8 cellular contexts compared by ENCODE assay signal in genomic region chr11:119315139-119316016, GRCh38. TPM values are rescaled to one million over a fixed set of nuclear protein-coding genes. Genes with fewer than 3 reads are reported as not detected.
DNase-seq lines count a peak whose midpoint lies in the region; ATAC-seq and TF ChIP-seq lines count a peak whose summit lies in the region.

No MANE protein-coding gene starts in this region.

- H3K9me3 Mint-ChIP-seq in CD4-positive, alpha-beta T cell, result no peaks in the 10 kb centered on the region
- H3K9me3 Mint-ChIP-seq in T-helper 2 cell treated with Interferon-gamma antibody and Interleukin-4, amounts not matched to agents 5 μg/mL and 100 μg/mL, for 36 hours, result no peaks in the 10 kb centered on the region

- peak overlapping the region; percentile 76 for H3K4me3 Mint-ChIP-seq in CD4-positive, alpha-beta T cell
- H3K4me3 Mint-ChIP-seq in T-helper 2 cell treated with Interferon-gamma antibody and Interleukin-4, amounts not matched to agents 5 μg/mL and 100 μg/mL, for 36 hours, result peak overlapping the region; percentile 50

- H3K36me3 Mint-ChIP-seq in CD4-positive, alpha-beta T cell (ENCODE audit: low read depth), result no peaks in the 10 kb centered on the region
- H3K36me3 Mint-ChIP-seq in T-helper 2 cell treated with Interferon-gamma antibody and Interleukin-4, amounts not matched to agents 5 μg/mL and 100 μg/mL, for 36 hours (ENCODE audit: low read depth), result no peaks in the 10 kb centered on the region

- peak; percentile 63 for ATAC-seq in CD4-positive, alpha-beta T cell (ENCODE audit: poor library complexity)
- peak; percentile 48 for ATAC-seq in HG02759 (IDR thresholded peaks at IDR 0.05; ENCODE audit: unreplicated experiment)
- peak in 2 of 4 donors; percentile 24 to 34 for ATAC-seq in right lobe of liver
- no peak for ATAC-seq in GM19328 (IDR thresholded peaks at IDR 0.05; ENCODE audit: unreplicated experiment)

- intact Hi-C loops in CD4-positive, alpha-beta T cell (cut with DNase I, micrococcal nuclease), result no loop called here
- intact Hi-C loops in right lobe of liver (cut with DNase I), result no loop called here

- POLR2A ChIA-PET in CD4-positive, alpha-beta T cell (lab: Charles Lee), result interaction anchor here (0.6 to 3.2 kb wide), 7 partner anchors 8 to 248 kb away, joined by 3 to 15 read pairs (median 3); partner anchors contain the start of genes RNF26 and VPS11

- peak in 8 of 10 experiments; percentile 30 to 64 (median 50) for DNase-seq in CD4-positive, alpha-beta T cell
- DNase-seq in T-helper 2 cell treated with Interferon-gamma antibody and Interleukin-4, amounts not matched to agents 5 μg/mL and 100 μg/mL, for 36 hours (ENCODE audit: low spot score), result no peak
- no peak for DNase-seq in choroid plexus epithelial cell (ENCODE audit: low read depth)
- peak in 2 of 3 donors; percentile 39 to 56 for DNase-seq in right lobe of liver
- peak; percentile 17 to 71 (median 30) for DNase-seq in stimulated activated naive CD4-positive, alpha-beta T cell (lab: John Stamatoyannopoulos, UW)
- no peak for DNase-seq in NCI-H2081 treated with DMSO at 0.1 percent for 48 hours (lab: John Stamatoyannopoulos, UW)

- H3K27me3 Mint-ChIP-seq in CD4-positive, alpha-beta T cell, result peaks cover 41% of the 10 kb centered on the region
- peaks cover 37% of the 10 kb centered on the region for H3K27me3 Mint-ChIP-seq in T-helper 2 cell treated with Interferon-gamma antibody and Interleukin-4, amounts not matched to agents 5 μg/mL and 100 μg/mL, for 36 hours (ENCODE audit: low read depth)

- H3K9me3 ChIP-seq in CD4-positive, alpha-beta T cell (ENCODE audit: control insufficient read depth, low read length), result no peaks in the 10 kb centered on the region
- no peaks in the 10 kb centered on the region for H3K9me3 ChIP-seq in right lobe of liver

- no peak overlapping the region for H3K27ac ChIP-seq in CD4-positive, alpha-beta T cell (ENCODE audit: low read depth, low read length)
- peak overlapping the region in 1 of 3 donors; percentile 63 for H3K27ac ChIP-seq in right lobe of liver

- 0% methylated on average over 4 of the region's 29 CpGs for WGBS in right lobe of liver (ENCODE audit: insufficient coverage, low coverage, low lambda C conversion rate, missing lambda C conversion rate)

- peaks cover 13% of the 10 kb centered on the region for H3K4me1 Mint-ChIP-seq in CD4-positive, alpha-beta T cell (ENCODE audit: low read depth)
- peaks cover 15% of the 10 kb centered on the region for H3K4me1 Mint-ChIP-seq in T-helper 2 cell treated with Interferon-gamma antibody and Interleukin-4, amounts not matched to agents 5 μg/mL and 100 μg/mL, for 36 hours (ENCODE audit: low read depth)

- no peaks in the 10 kb centered on the region for H3K36me3 ChIP-seq in right lobe of liver

- peaks cover 33% of the 10 kb centered on the region for H3K27me3 ChIP-seq in CD4-positive, alpha-beta T cell (ENCODE audit: control insufficient read depth, insufficient read depth, low read length)
- peaks cover 0 to 4% of the 10 kb centered on the region in 2 donors for H3K27me3 ChIP-seq in right lobe of liver

- H3K4me3 ChIP-seq in choroid plexus epithelial cell (ENCODE audit: low read depth, low read length) (peak overlapping the region; percentile 59), right lobe of liver (peak overlapping the region; percentile 32 to 42 (median 35))

- CTCF ChIA-PET in CD4-positive, alpha-beta T cell (lab: Charles Lee), result interaction anchor here (0.9 to 2.2 kb wide), 6 partner anchors 8 to 111 kb away, joined by 4 to 6 read pairs (median 4); no protein-coding TSS in a partner anchor

- no peak overlapping the region for H3K27ac Mint-ChIP-seq in CD4-positive, alpha-beta T cell
- H3K27ac Mint-ChIP-seq in T-helper 2 cell treated with Interferon-gamma antibody and Interleukin-4, amounts not matched to agents 5 μg/mL and 100 μg/mL, for 36 hours, result no peak overlapping the region

- TF ChIP-seq CTCF in CD4-positive, alpha-beta T cell (IDR thresholded peaks at IDR 0.05), result no peak
- TF ChIP-seq CTCF in choroid plexus epithelial cell (conservative IDR thresholded peaks at IDR 0.05; ENCODE audit: low read depth, low read length) (no peak), right lobe of liver (IDR thresholded peaks at IDR 0.05) (no peak)

- no peak for TF ChIP-seq POLR2A in right lobe of liver (IDR thresholded peaks at IDR 0.05)

- peaks cover 0 to 16% (median 0%) of the 10 kb centered on the region in 4 donors for H3K4me1 ChIP-seq in right lobe of liver

RNA-seq across cellular contexts. Expression of gene MCAM, which starts 1.6 kb away (rescaled TPM):
- 10 to 100 TPM; 16.0 to 16.5 TPM for total RNA-seq in CD4-positive, alpha-beta T cell
- 10 to 100 TPM in 4 of 6 experiments, 1 to 10 TPM in 2; 1.8 to 28.7 (median 12.5) TPM for total RNA-seq in right lobe of liver

RNA-seq across cellular contexts. Expression of gene RNF26, which starts 18.9 kb away (rescaled TPM):
- 10 to 100 TPM; 18.3 to 20.5 TPM for total RNA-seq in CD4-positive, alpha-beta T cell
- total RNA-seq in right lobe of liver, result 10 to 100 TPM; 12.9 to 18.1 (median 15.1) TPM

RNA-seq across cellular contexts. Expression of gene C1QTNF5, which starts 25.3 kb away (rescaled TPM):
- not detected for total RNA-seq in CD4-positive, alpha-beta T cell
- total RNA-seq in right lobe of liver, result 1 to 10 TPM; 2.8 to 6.3 (median 4.8) TPM

RNA-seq across cellular contexts. Expression of gene MFRP, which starts 31.1 kb away (rescaled TPM):
- total RNA-seq in CD4-positive, alpha-beta T cell, result not detected
- total RNA-seq in right lobe of liver, result not detected

Comparison
In these comparisons a context has a peak if more than half of its experiments do, and no peak if none do; other contexts are left out.
1. DNase-seq: peak in CD4-positive, alpha-beta T cell (8 of 10), right lobe of liver (2 of 3) and stimulated activated naive CD4-positive, alpha-beta T cell (6 of 6); none in T-helper 2 cell treated with Interferon-gamma antibody and Interleukin-4, amounts not matched to agents 5 μg/mL and 100 μg/mL, for 36 hours (single experiment), choroid plexus epithelial cell (single experiment) and NCI-H2081 treated with DMSO at 0.1 percent for 48 hours (single experiment).